ENCODE assay signal across 1 cellular context in the genomic region with DNA sequence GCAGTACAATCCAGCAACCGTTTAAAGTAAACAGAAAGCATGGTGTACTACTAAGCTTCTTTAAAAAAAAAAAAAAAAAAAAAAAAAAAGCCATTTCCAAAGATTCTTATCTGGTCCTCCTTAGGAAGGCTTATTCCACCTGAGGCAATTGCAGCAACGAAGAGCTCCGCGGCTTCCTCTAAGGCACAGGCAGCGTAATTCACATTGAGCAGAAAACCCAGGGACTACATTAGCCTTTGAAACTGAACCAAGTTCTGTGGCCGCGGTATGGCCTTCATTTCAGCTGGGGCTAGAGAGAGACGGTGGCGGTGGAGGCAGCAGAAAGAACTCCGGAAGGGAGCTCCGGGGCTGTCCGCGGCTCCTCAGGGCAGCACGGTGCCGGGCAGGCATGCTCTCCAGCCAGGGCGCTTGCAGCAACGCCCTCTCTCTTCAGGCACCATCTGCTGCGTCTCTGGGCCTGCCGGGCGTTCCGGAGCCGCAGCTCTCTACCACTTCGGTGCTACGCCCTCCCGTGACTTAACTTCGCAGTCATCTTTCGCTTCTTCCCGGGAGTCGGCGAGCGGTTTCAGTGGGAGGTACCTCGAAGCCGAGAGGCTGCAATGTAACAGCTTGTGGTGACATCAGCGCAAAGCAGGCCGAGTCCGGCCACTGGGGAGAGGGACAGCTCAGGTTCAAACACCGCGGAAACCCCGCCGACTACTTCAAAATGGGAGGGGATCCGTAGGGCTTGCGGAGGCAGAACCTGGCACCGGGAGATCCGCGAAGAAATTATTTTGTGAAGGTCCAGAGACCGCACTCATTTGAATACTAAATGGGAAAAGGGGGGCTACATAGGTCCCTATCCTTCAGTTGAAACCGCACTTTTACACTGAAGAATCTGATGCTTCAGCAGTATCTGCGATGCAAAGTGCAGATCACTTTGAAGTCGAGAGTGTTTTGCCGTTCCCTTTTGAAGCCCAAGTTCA.
TF ChIP-seq lines count a peak whose summit lies in the region.

No MANE protein-coding gene starts in this region.

TF ChIP-seq in HepG2, 621 proteins besides CTCF, POLR2A, EP300 and RAD21 (continued from another document and continues in another):
- peak; percentile 39 for TF ChIP-seq ZNF407 (CRISPR knock-in tag; IDR thresholded peaks at IDR 0.05; ENCODE audit: not compliant biosample characterization)
- TF ChIP-seq KAT8 (CRISPR knock-in tag; IDR thresholded peaks at IDR 0.05), result peak; percentile 82
- TF ChIP-seq ISL2 (CRISPR knock-in tag; IDR thresholded peaks at IDR 0.05), result peak; percentile 80
- peak; percentile 94 for TF ChIP-seq KDM3A (CRISPR knock-in tag; IDR thresholded peaks at IDR 0.05; ENCODE audit: low read depth)
- TF ChIP-seq MYNN (CRISPR knock-in tag; IDR thresholded peaks at IDR 0.05; ENCODE audit: low read depth), result peak; percentile 32; the same call in 1 of the 2 replicates
- TF ChIP-seq DDIT3 (CRISPR knock-in tag; IDR thresholded peaks at IDR 0.05), result no peak
- no peak for TF ChIP-seq GTF3A (CRISPR knock-in tag; conservative IDR thresholded peaks at IDR 0.05)
- no peak for TF ChIP-seq NCOA1 (CRISPR knock-in tag; IDR thresholded peaks at IDR 0.05)
- TF ChIP-seq POLR2AphosphoS5 (IDR thresholded peaks at IDR 0.05; ENCODE audit: low read depth, low read length), result peak; percentile 84
- TF ChIP-seq ZNF512B (CRISPR knock-in tag; IDR thresholded peaks at IDR 0.05; ENCODE audit: borderline replicate concordance), result peak; percentile 100
- TF ChIP-seq BORCS8-MEF2B (CRISPR knock-in tag; IDR thresholded peaks at IDR 0.05), result peak; percentile 98
- peak; percentile 91; the same call in 1 of the 2 replicates for TF ChIP-seq TFDP1 (CRISPR knock-in tag; IDR thresholded peaks at IDR 0.05; ENCODE audit: borderline replicate concordance)
- TF ChIP-seq ETV6 (CRISPR knock-in tag; conservative IDR thresholded peaks at IDR 0.05), result 0 out of 2 replicates have a peak, but pooled peaks have one; percentile 57
- 0 out of 4 replicates have a peak, but pooled peaks of 1 of the 2 experiments have one; percentile 5 for TF ChIP-seq NR2F1 (CRISPR knock-in tag; IDR thresholded peaks at IDR 0.05)
- no peak for TF ChIP-seq FOXP1 (IDR thresholded peaks at IDR 0.05)
- peak; percentile 45; the same call in 1 of the 2 replicates for TF ChIP-seq FOXP1 (CRISPR knock-in tag; IDR thresholded peaks at IDR 0.05)
- TF ChIP-seq NFYC (CRISPR knock-in tag; IDR thresholded peaks at IDR 0.05), result peak; percentile 76
- TF ChIP-seq MTF2 (CRISPR knock-in tag; IDR thresholded peaks at IDR 0.05; ENCODE audit: borderline replicate concordance), result no peak
- TF ChIP-seq ZNF768 (CRISPR knock-in tag; IDR thresholded peaks at IDR 0.05), result peak; percentile 93
- TF ChIP-seq ZNF367 (CRISPR knock-in tag; IDR thresholded peaks at IDR 0.05; ENCODE audit: borderline replicate concordance), result 0 out of 2 replicates have a peak, but pooled peaks have one; percentile 33
- TF ChIP-seq ZNF777 (CRISPR knock-in tag; IDR thresholded peaks at IDR 0.05), result peak; percentile 59
- TF ChIP-seq ZNF660 (CRISPR knock-in tag; IDR thresholded peaks at IDR 0.05; ENCODE audit: borderline replicate concordance, low read depth), result no peak
- TF ChIP-seq U2AF2 (IDR thresholded peaks at IDR 0.05; ENCODE audit: low read depth, low read length), result no peak
- no peak for TF ChIP-seq ATF6 (CRISPR knock-in tag; conservative IDR thresholded peaks at IDR 0.05)
- TF ChIP-seq, protein P1, sequence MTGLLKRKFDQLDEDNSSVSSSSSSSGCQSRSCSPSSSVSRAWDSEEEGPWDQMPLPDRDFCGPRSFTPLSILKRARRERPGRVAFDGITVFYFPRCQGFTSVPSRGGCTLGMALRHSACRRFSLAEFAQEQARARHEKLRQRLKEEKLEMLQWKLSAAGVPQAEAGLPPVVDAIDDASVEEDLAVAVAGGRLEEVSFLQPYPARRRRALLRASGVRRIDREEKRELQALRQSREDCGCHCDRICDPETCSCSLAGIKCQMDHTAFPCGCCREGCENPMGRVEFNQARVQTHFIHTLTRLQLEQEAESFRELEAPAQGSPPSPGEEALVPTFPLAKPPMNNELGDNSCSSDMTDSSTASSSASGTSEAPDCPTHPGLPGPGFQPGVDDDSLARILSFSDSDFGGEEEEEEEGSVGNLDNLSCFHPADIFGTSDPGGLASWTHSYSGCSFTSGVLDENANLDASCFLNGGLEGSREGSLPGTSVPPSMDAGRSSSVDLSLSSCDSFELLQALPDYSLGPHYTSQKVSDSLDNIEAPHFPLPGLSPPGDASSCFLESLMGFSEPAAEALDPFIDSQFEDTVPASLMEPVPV (CRISPR knock-in tag; IDR thresholded peaks at IDR 0.05), result peak; percentile 92
- peak; percentile 88; the same call in 1 of the 2 replicates for TF ChIP-seq ZNF619 (CRISPR knock-in tag; IDR thresholded peaks at IDR 0.05)
- no peak; the same call in 1 of the 2 replicates for TF ChIP-seq ZNF256 (CRISPR knock-in tag; conservative IDR thresholded peaks at IDR 0.05)
- TF ChIP-seq HOXA9 (CRISPR knock-in tag; IDR thresholded peaks at IDR 0.05; ENCODE audit: borderline replicate concordance), result no peak
- TF ChIP-seq ZNF629 (CRISPR knock-in tag; conservative IDR thresholded peaks at IDR 0.05), result peak; percentile 33
- peak; percentile 81 for TF ChIP-seq MEIS2 (CRISPR knock-in tag; IDR thresholded peaks at IDR 0.05)
- no peak for TF ChIP-seq SP1 (IDR thresholded peaks at IDR 0.05)
- TF ChIP-seq SP1 (CRISPR knock-in tag; IDR thresholded peaks at IDR 0.05), result peak; percentile 43; the same call in 1 of the 2 replicates
- peak; percentile 60; the same call in 1 of the 2 replicates for TF ChIP-seq MAF1 (CRISPR knock-in tag; IDR thresholded peaks at IDR 0.05; ENCODE audit: borderline replicate concordance)
- 0 out of 2 replicates have a peak, but pooled peaks have one; percentile 42 for TF ChIP-seq NFKBIZ (CRISPR knock-in tag; IDR thresholded peaks at IDR 0.05)
- peak; percentile 64 for TF ChIP-seq SALL2 (CRISPR knock-in tag; IDR thresholded peaks at IDR 0.05)
- TF ChIP-seq REL (CRISPR knock-in tag; conservative IDR thresholded peaks at IDR 0.05), result peak; percentile 63; the same call in 1 of the 2 replicates
- TF ChIP-seq TFAP4 (IDR thresholded peaks at IDR 0.05; ENCODE audit: borderline replicate concordance, low read depth), result peak; percentile 68; the same call in 1 of the 2 replicates
- TF ChIP-seq SIN3A (IDR thresholded peaks at IDR 0.05; ENCODE audit: borderline replicate concordance, low read depth, low read length), result peak; percentile 57; the same call in 1 of the 2 replicates
- TF ChIP-seq ZFY (CRISPR knock-in tag; IDR thresholded peaks at IDR 0.05), result peak; percentile 89
- TF ChIP-seq ZMYM2 (CRISPR knock-in tag; IDR thresholded peaks at IDR 0.05), result peak; percentile 79; the same call in 1 of the 2 replicates
- TF ChIP-seq, protein P2, sequence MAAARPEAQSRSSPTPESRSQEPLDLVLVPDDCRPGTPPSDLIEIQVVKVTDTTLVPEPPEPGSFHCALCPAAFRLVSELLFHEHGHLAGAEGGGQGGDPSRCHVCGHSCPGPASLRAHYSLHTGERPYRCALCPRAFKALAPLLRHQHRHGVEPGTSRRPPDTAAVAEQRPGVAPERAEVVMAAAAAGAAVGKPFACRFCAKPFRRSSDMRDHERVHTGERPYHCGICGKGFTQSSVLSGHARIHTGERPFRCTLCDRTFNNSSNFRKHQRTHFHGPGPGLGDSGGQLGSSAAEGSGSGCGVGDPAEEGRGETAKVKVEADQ (CRISPR knock-in tag; IDR thresholded peaks at IDR 0.05; ENCODE audit: borderline replicate concordance), result peak; percentile 96
